In genomic region chr6:36853325-36853724, GRCh38 we compare ENCODE assay signal across 11 cellular contexts. TPM values are rescaled to one million over a fixed set of nuclear protein-coding genes. Genes with fewer than 3 reads are reported as not detected.
A peak's percentile ranks its signal among the peaks of the same experiment; 100 is the strongest.
DNase-seq lines count a peak whose midpoint lies in the region; ATAC-seq, FAIRE-seq and TF ChIP-seq lines count a peak whose summit lies in the region.
"Had no signal": no experiment of that assay in that cellular context is flagged by ENCODE, and none has a peak within 500 bp of the region (broad histone marks: within the 10 kb centered on the region; RNA-seq: fewer than 3 reads in every experiment).

No MANE protein-coding gene starts in this region.

- POLR2A ChIA-PET in SK-N-SH (lab: Yijun Ruan, JAX), result no interaction called here

- no peaks in the 10 kb centered on the region for H3K9me2 ChIP-seq in SK-N-SH

- H3K4me3 ChIP-seq in gastroesophageal sphincter, result no peak overlapping the region
- H3K4me3 ChIP-seq in sigmoid colon, result no peak overlapping the region
- no peak overlapping the region for H3K4me3 ChIP-seq in SK-N-SH (ENCODE audit: low read depth in 2 of 2, low read length in 1 of 2)
- H3K4me3 ChIP-seq: mucosa of descending colon had no signal

- peak; percentile 40 for DNase-seq in H54 (ENCODE audit: insufficient read length, low spot score)
- peak; percentile 27 for DNase-seq in T1000 (lab: John Stamatoyannopoulos, UW)
- DNase-seq in sigmoid colon, result peak; percentile 83
- DNase-seq in glutamatergic neuron, result no peak
- DNase-seq in SK-N-SH, result no peak
- DNase-seq in LoVo (ENCODE audit: low spot score), result no peak
- DNase-seq: activated T-cell treated with anti-CD3 and anti-CD28 coated beads, Interleukin-2, amount 50 U/mL, for 1 hour; NCI-H187 treated with DMSO at 0.1 percent for 48 hours had no signal

- no peak overlapping the region for H3K4me2 ChIP-seq in SK-N-SH

- no peaks in the 10 kb centered on the region for H3K27me3 Mint-ChIP-seq in glutamatergic neuron (ENCODE audit: unreplicated experiment)

- no peak for FAIRE-seq in H54 (lab: Jason Lieb, UNC)

- ATAC-seq in gastroesophageal sphincter, result peak; percentile 82
- ATAC-seq in HG03196 (IDR thresholded peaks at IDR 0.05; ENCODE audit: unreplicated experiment), result no peak
- ATAC-seq: mucosa of descending colon had no signal

- no peaks in the 10 kb centered on the region for H3F3A ChIP-seq in SK-N-SH (replicated peaks; ENCODE audit: insufficient read depth)

- no peak for TF ChIP-seq POLR2A in H54 (IDR thresholded peaks at IDR 0.05; ENCODE audit: low read depth, low read length)
- no peak for TF ChIP-seq POLR2A in gastroesophageal sphincter (IDR thresholded peaks at IDR 0.05)
- TF ChIP-seq POLR2A in sigmoid colon (IDR thresholded peaks at IDR 0.05), result no peak

- TF ChIP-seq EP300 in gastroesophageal sphincter (IDR thresholded peaks at IDR 0.05), result no peak
- no peak for TF ChIP-seq EP300 in sigmoid colon (IDR thresholded peaks at IDR 0.05)
- no peak for TF ChIP-seq EP300 in SK-N-SH (IDR thresholded peaks at IDR 0.05; ENCODE audit: borderline replicate concordance in 1 of 2, low read depth in 1 of 2, low read length in 1 of 2)

- 55 to 71% methylated on average over 5 of the region's 5 CpGs for WGBS in gastroesophageal sphincter (ENCODE audit: low coverage in 1 of 2), 2 donors
- WGBS in sigmoid colon, 2 donors, result 81 to 82% methylated on average over 5 of the region's 5 CpGs
- 92% methylated on average over 5 of the region's 5 CpGs for WGBS in SK-N-SH (ENCODE audit: low lambda C conversion rate)

- no peak for TF ChIP-seq CTCF in gastroesophageal sphincter (IDR thresholded peaks at IDR 0.05)
- TF ChIP-seq CTCF in sigmoid colon (IDR thresholded peaks at IDR 0.05), result no peak
- TF ChIP-seq CTCF in glutamatergic neuron (IDR thresholded peaks at IDR 0.05; ENCODE audit: partially characterized antibody, unreplicated experiment), result no peak
- TF ChIP-seq CTCF in SK-N-SH (IDR thresholded peaks at IDR 0.05), result no peak

- no peak overlapping the region for H2AFZ ChIP-seq in SK-N-SH (ENCODE audit: low read depth)

- H3K27me3 ChIP-seq in gastroesophageal sphincter (no peaks in the 10 kb centered on the region), sigmoid colon (no peaks in the 10 kb centered on the region), SK-N-SH (ENCODE audit: insufficient read depth) (no peaks in the 10 kb centered on the region)

- CTCF ChIA-PET in SK-N-SH (lab: Yijun Ruan, JAX), result interaction anchor here (0.6 to 7.2 kb wide), 9 partner anchors 11 to 230 kb away, joined by 3 to 200 read pairs (median 19); partner anchors contain the start of gene PPIL1

- H3K4me3 Mint-ChIP-seq in glutamatergic neuron (ENCODE audit: unreplicated experiment), result no peak overlapping the region

- no peaks in the 10 kb centered on the region for H3K9me3 Mint-ChIP-seq in glutamatergic neuron (ENCODE audit: unreplicated experiment)

- intact Hi-C loops in sigmoid colon (cut with DNase I), result loop anchor here (10.0 kb wide), 1 partner anchor 229 kb away; no protein-coding TSS in a partner anchor

- H3K27ac ChIP-seq in gastroesophageal sphincter (peak overlapping the region in 3 of 4 donors; percentile 9 to 48 (median 48)), sigmoid colon (peak overlapping the region in 3 of 4 donors; percentile 28 to 70 (median 53)), SK-N-SH (ENCODE audit: low read depth in 2 of 2, low read length in 1 of 2) (no peak overlapping the region; a peak in 1 of 4 replicates)

- H3K27ac Mint-ChIP-seq in glutamatergic neuron (ENCODE audit: unreplicated experiment), result no peak overlapping the region

- TF ChIP-seq RAD21 in SK-N-SH (IDR thresholded peaks at IDR 0.05; ENCODE audit: low read length), result no peak

- H3K79me2 ChIP-seq in SK-N-SH (ENCODE audit: insufficient read depth), result peaks cover 2% of the 10 kb centered on the region; the same call in 1 of the 2 replicates

- H3K36me3 Mint-ChIP-seq in glutamatergic neuron (ENCODE audit: unreplicated experiment), result no peaks in the 10 kb centered on the region

- peaks cover 0 to 19% of the 10 kb centered on the region in 2 donors for H3K36me3 ChIP-seq in gastroesophageal sphincter
- peaks cover 0 to 10% (median 0%) of the 10 kb centered on the region in 4 donors for H3K36me3 ChIP-seq in sigmoid colon
- H3K36me3 ChIP-seq in SK-N-SH (replicated peaks in 1 of 2; ENCODE audit: control insufficient read depth in 1 of 2, insufficient read depth in 2 of 2, low read length in 1 of 2), result peaks cover 30 to 37% of the 10 kb centered on the region in 2 experiments

- no peak overlapping the region for H3K9ac ChIP-seq in SK-N-SH

- H3K4me1 Mint-ChIP-seq in glutamatergic neuron (ENCODE audit: low read depth, unreplicated experiment), result peaks cover 29% of the 10 kb centered on the region

- H3K4me1 ChIP-seq in gastroesophageal sphincter, result peaks cover 0 to 51% (median 0%) of the 10 kb centered on the region in 3 donors
- H3K4me1 ChIP-seq in sigmoid colon, result peaks cover 0 to 35% (median 15%) of the 10 kb centered on the region in 4 donors
- peaks cover 10 to 16% of the 10 kb centered on the region in 2 experiments; a peak in 2 of 4 replicates for H3K4me1 ChIP-seq in SK-N-SH (ENCODE audit: control insufficient read depth in 1 of 2, insufficient read depth in 2 of 2, low read depth in 1 of 2, low read length in 1 of 2)

- no peaks in the 10 kb centered on the region for H4K20me1 ChIP-seq in SK-N-SH (ENCODE audit: insufficient read depth)

- H3K9me3 ChIP-seq in gastroesophageal sphincter (no peaks in the 10 kb centered on the region), sigmoid colon (no peaks in the 10 kb centered on the region), SK-N-SH (no peaks in the 10 kb centered on the region)

TF ChIP-seq in SK-N-SH, 30 proteins besides CTCF, POLR2A, EP300 and RAD21:
- TF ChIP-seq TEAD4 (IDR thresholded peaks at IDR 0.05; ENCODE audit: borderline replicate concordance, insufficient read depth) (no peak), JUND (IDR thresholded peaks at IDR 0.05) (no peak), TAF1 (IDR thresholded peaks at IDR 0.05; ENCODE audit: borderline replicate concordance, low read depth, low read length) (no peak), FOXM1 (IDR thresholded peaks at IDR 0.05; ENCODE audit: low read depth) (no peak), TCF12 (IDR thresholded peaks at IDR 0.05) (no peak)
- TF ChIP-seq, protein P1, sequence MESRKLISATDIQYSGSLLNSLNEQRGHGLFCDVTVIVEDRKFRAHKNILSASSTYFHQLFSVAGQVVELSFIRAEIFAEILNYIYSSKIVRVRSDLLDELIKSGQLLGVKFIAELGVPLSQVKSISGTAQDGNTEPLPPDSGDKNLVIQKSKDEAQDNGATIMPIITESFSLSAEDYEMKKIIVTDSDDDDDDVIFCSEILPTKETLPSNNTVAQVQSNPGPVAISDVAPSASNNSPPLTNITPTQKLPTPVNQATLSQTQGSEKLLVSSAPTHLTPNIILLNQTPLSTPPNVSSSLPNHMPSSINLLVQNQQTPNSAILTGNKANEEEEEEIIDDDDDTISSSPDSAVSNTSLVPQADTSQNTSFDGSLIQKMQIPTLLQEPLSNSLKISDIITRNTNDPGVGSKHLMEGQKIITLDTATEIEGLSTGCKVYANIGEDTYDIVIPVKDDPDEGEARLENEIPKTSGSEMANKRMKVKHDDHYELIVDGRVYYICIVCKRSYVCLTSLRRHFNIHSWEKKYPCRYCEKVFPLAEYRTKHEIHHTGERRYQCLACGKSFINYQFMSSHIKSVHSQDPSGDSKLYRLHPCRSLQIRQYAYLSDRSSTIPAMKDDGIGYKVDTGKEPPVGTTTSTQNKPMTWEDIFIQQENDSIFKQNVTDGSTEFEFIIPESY (IDR thresholded peaks at IDR 0.05; ENCODE audit: borderline replicate concordance, low read depth), result no peak

RNA-seq across cellular contexts. Expression of gene CPNE5, which starts 14.1 kb away (rescaled TPM):
- total RNA-seq in gastroesophageal sphincter (1 to 10 TPM in 2 of 4 donors, under 1 TPM in 2; 0.42 to 2.3 (median 1.5) TPM), sigmoid colon (1 to 10 TPM in 3 of 4 donors, under 1 TPM in 1; 0.99 to 3.8 (median 2.0) TPM), glutamatergic neuron (ENCODE audit: unreplicated experiment) (2.9 TPM)
- polyA plus RNA-seq in sigmoid colon (10 to 100 TPM in 1 of 3 donors, 1 to 10 TPM in 2; 5.5 to 11.6 (median 6.0) TPM), SK-N-SH (2012; rRNA removed) (0.30 and 0.47 TPM in 2 replicates)
- 0.21 and 0.25 TPM in 2 replicates for polyA plus RNA-seq in SK-N-SH (2012; cell fraction: cytosol; rRNA removed)
- 0.47 and 0.54 TPM in 2 replicates for polyA plus RNA-seq in SK-N-SH (2012; cell fraction: nucleus; rRNA removed)

RNA-seq across cellular contexts. Expression of gene PPIL1, which starts 21.3 kb away (rescaled TPM):
- 10 to 100 TPM; 13.5 to 28.5 (median 24.0) TPM for total RNA-seq in gastroesophageal sphincter
- 10 to 100 TPM; 13.5 to 22.9 (median 18.5) TPM for total RNA-seq in sigmoid colon
- polyA plus RNA-seq in sigmoid colon, result 10 to 100 TPM; 13.2 to 28.0 (median 16.0) TPM
- 28.6 TPM for total RNA-seq in glutamatergic neuron (ENCODE audit: unreplicated experiment)
- polyA plus RNA-seq in SK-N-SH (2012; rRNA removed), result 36.6 and 48.4 TPM in 2 replicates
- 49.9 and 53.0 TPM in 2 replicates for polyA plus RNA-seq in SK-N-SH (2012; cell fraction: cytosol; rRNA removed)
- polyA plus RNA-seq in SK-N-SH (2012; cell fraction: nucleus; rRNA removed), result 6.9 and 13.6 TPM in 2 replicates

RNA-seq across cellular contexts. Expression of gene C6orf89, which starts 32.4 kb away (rescaled TPM):
- total RNA-seq in gastroesophageal sphincter (10 to 100 TPM; 62.1 to 73.8 (median 69.8) TPM), sigmoid colon (10 to 100 TPM; 37.3 to 51.4 (median 44.3) TPM), glutamatergic neuron (ENCODE audit: unreplicated experiment) (57.0 TPM)
- polyA plus RNA-seq in sigmoid colon (10 to 100 TPM in 2 of 3 donors, 1 to 10 TPM in 1; 5.5 to 36.6 (median 10.8) TPM), SK-N-SH (2012; rRNA removed) (20.4 and 29.8 TPM in 2 replicates)
- 21.5 and 24.8 TPM in 2 replicates for polyA plus RNA-seq in SK-N-SH (2012; cell fraction: cytosol; rRNA removed)
- polyA plus RNA-seq in SK-N-SH (2012; cell fraction: nucleus; rRNA removed), result 17.0 and 23.2 TPM in 2 replicates

Comparison
In these comparisons a context has a peak if more than half of its experiments do, and no peak if none do; other contexts are left out.
1. DNase-seq: peak in H54 (single experiment), T1000 (single experiment) and sigmoid colon (single experiment); none in glutamatergic neuron (single experiment), SK-N-SH (single experiment) and LoVo (single experiment).
2. H3K27ac ChIP-seq: peak in gastroesophageal sphincter (3 of 4) and sigmoid colon (3 of 4); none in SK-N-SH (0 of 2).